Comparison of ENCODE assay signal across 13 cellular contexts in the genomic region with DNA sequence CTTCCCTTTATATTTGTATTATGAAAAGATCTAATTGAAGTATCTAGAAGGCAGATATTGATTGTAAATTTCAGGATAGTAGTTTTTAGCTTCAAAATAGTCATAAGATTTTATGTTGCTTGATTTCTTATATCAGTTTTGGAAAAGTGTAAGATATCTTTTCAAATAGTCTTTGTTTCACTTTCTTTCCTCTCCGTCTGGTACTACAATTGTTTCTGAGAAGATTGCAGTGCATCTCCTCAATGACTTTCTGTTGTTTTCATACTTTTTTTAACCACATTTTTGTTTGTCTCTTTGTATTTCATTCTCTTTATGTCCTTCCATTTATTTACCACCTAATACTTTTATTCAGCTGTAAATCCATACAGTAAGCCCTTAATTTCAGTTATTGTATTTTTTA.
DNase-seq lines count a peak whose midpoint lies in the region; ATAC-seq, FAIRE-seq and TF ChIP-seq lines count a peak whose summit lies in the region.
"Had no signal": no experiment of that assay in that cellular context is flagged by ENCODE, and none has a peak within 500 bp of the region (broad histone marks: within the 10 kb centered on the region; RNA-seq: fewer than 3 reads in every experiment).

No MANE protein-coding gene starts in this region.

- H3K27ac ChIP-seq in neuronal stem cell (replicated peaks; ENCODE audit: low read length), result no peak overlapping the region
- H3K27ac ChIP-seq: left lung had no signal

- WGBS in neuronal stem cell (ENCODE audit: extremely low coverage in 2 of 2, insufficient read length in 2 of 2, insufficient replicate concordance in 1 of 2), 2 donors, result no CpG with 5 or more reads among the region's 1 CpG

- H3K27me3 Mint-ChIP-seq in activated T-cell treated with anti-CD3 and anti-CD28 coated beads, Interleukin-2, amount 50 U/mL, for 72 hours (ENCODE audit: low read depth), result no peaks in the 10 kb centered on the region
- H3K27me3 Mint-ChIP-seq in activated CD4-positive, alpha-beta memory T cell treated with anti-CD3 and anti-CD28 coated beads for 36 hours, result no peaks in the 10 kb centered on the region

- H3K9me3 ChIP-seq in neuronal stem cell (replicated peaks in 1 of 2; ENCODE audit: control insufficient read depth in 2 of 2, insufficient read depth in 1 of 2, low read depth in 1 of 2, low read length in 2 of 2), result no peaks in the 10 kb centered on the region
- H3K9me3 ChIP-seq: left lung had no signal

- CTCF ChIA-PET in activated CD4-positive, alpha-beta memory T cell treated with anti-CD3 and anti-CD28 coated beads for 36 hours (lab: Charles Lee), result no interaction called here

- H3K27ac Mint-ChIP-seq in activated T-cell treated with anti-CD3 and anti-CD28 coated beads, Interleukin-2, amount 50 U/mL, for 72 hours, result peak overlapping the region; percentile 95
- no peak overlapping the region for H3K27ac Mint-ChIP-seq in activated CD4-positive, alpha-beta memory T cell treated with anti-CD3 and anti-CD28 coated beads for 36 hours

- no peak overlapping the region for H3K14ac ChIP-seq in neuronal stem cell (ENCODE audit: low read length)

- H3K4me1 Mint-ChIP-seq in activated T-cell treated with anti-CD3 and anti-CD28 coated beads, Interleukin-2, amount 50 U/mL, for 72 hours (ENCODE audit: low read depth), result peaks cover 10% of the 10 kb centered on the region
- peaks cover 12% of the 10 kb centered on the region for H3K4me1 Mint-ChIP-seq in activated CD4-positive, alpha-beta memory T cell treated with anti-CD3 and anti-CD28 coated beads for 36 hours (ENCODE audit: low read depth)

- H2BK12ac ChIP-seq in neuronal stem cell (ENCODE audit: low read length), result no peak overlapping the region

- no peaks in the 10 kb centered on the region for H3K79me1 ChIP-seq in neuronal stem cell (ENCODE audit: low read depth, low read length)

- FAIRE-seq in GM12891 (lab: Jason Lieb, UNC), result no peak

- POLR2A ChIA-PET in activated CD4-positive, alpha-beta memory T cell treated with anti-CD3 and anti-CD28 coated beads for 36 hours (lab: Charles Lee), result no interaction called here

- H3K9ac ChIP-seq in neuronal stem cell (ENCODE audit: low read depth, low read length, poor library complexity), result no peak overlapping the region

- no peak overlapping the region for H2BK5ac ChIP-seq in neuronal stem cell (ENCODE audit: low read length)

- no peak overlapping the region for H2BK120ac ChIP-seq in neuronal stem cell (ENCODE audit: low read depth, low read length)

- H4K8ac ChIP-seq in neuronal stem cell (ENCODE audit: low read depth, low read length), result no peak overlapping the region

- DNase-seq in activated T-cell treated with anti-CD3 and anti-CD28 coated beads, Interleukin-2, amount 50 U/mL, for 72 hours, result no peak
- no peak for DNase-seq in activated T-cell treated with anti-CD3 and anti-CD28 coated beads, Interleukin-2, amount 50 U/mL, for 48 hours
- DNase-seq in activated CD4-positive, alpha-beta memory T cell treated with anti-CD3 and anti-CD28 coated beads for 36 hours, result no peak
- no peak for DNase-seq in neuronal stem cell (ENCODE audit: low spot score)
- no peak for DNase-seq in dermis blood vessel endothelial cell
- DNase-seq in GM12891 (ENCODE audit: insufficient read length, low spot score), result no peak
- no peak for DNase-seq in GM10266 (ENCODE audit: extremely low spot score)
- DNase-seq: caudate nucleus, left lung, NCI-H345, SHP77 treated with DMSO at 0.1 percent for 48 hours, T1000 had no signal

- no peaks in the 10 kb centered on the region for H3K36me3 Mint-ChIP-seq in activated T-cell treated with anti-CD3 and anti-CD28 coated beads, Interleukin-2, amount 50 U/mL, for 72 hours (ENCODE audit: insufficient read depth in 2 of 2)
- H3K36me3 Mint-ChIP-seq in activated CD4-positive, alpha-beta memory T cell treated with anti-CD3 and anti-CD28 coated beads for 36 hours, result no peaks in the 10 kb centered on the region

- intact Hi-C loops in activated CD4-positive, alpha-beta memory T cell treated with anti-CD3 and anti-CD28 coated beads for 36 hours (cut with micrococcal nuclease), result no loop called here

- H4K91ac ChIP-seq in neuronal stem cell (ENCODE audit: low read depth, low read length, poor library complexity), result no peak overlapping the region

- no peak for TF ChIP-seq POLR2A in GM12891 (IDR thresholded peaks at IDR 0.05; ENCODE audit: low read depth, low read length)

- no peaks in the 10 kb centered on the region for H3K9me3 Mint-ChIP-seq in activated T-cell treated with anti-CD3 and anti-CD28 coated beads, Interleukin-2, amount 50 U/mL, for 72 hours
- no peaks in the 10 kb centered on the region for H3K9me3 Mint-ChIP-seq in activated CD4-positive, alpha-beta memory T cell treated with anti-CD3 and anti-CD28 coated beads for 36 hours

- peak overlapping the region; percentile 67 to 92 for H3K4me3 Mint-ChIP-seq in activated T-cell treated with anti-CD3 and anti-CD28 coated beads, Interleukin-2, amount 50 U/mL, for 72 hours
- peak overlapping the region; percentile 69 for H3K4me3 Mint-ChIP-seq in activated CD4-positive, alpha-beta memory T cell treated with anti-CD3 and anti-CD28 coated beads for 36 hours

- ATAC-seq in activated T-cell treated with anti-CD3 and anti-CD28 coated beads, Interleukin-2, amount 50 U/mL, for 72 hours (replicated peaks in 1 of 2), result no peak
- ATAC-seq in HG03159 (IDR thresholded peaks at IDR 0.05; ENCODE audit: unreplicated experiment), result peak; percentile 45
- ATAC-seq: left lung had no signal

- no peaks in the 10 kb centered on the region for H3K36me3 ChIP-seq in neuronal stem cell (replicated peaks in 1 of 2; ENCODE audit: control insufficient read depth in 2 of 2, insufficient read depth in 2 of 2, low read length in 2 of 2)
- H3K36me3 ChIP-seq: left lung had no signal

- H3K4me2 ChIP-seq in neuronal stem cell (ENCODE audit: insufficient read depth, low read length, poor library complexity, severe bottlenecking), result no peak overlapping the region

- no peak overlapping the region for H3K23ac ChIP-seq in neuronal stem cell (ENCODE audit: low read depth, low read length, poor library complexity)

- no peak overlapping the region for H2BK15ac ChIP-seq in neuronal stem cell (ENCODE audit: low read length)

- no peak overlapping the region for H3K4ac ChIP-seq in neuronal stem cell (ENCODE audit: low read length)

- no peak for TF ChIP-seq CTCF in GM10266 (IDR thresholded peaks at IDR 0.05; ENCODE audit: control insufficient read depth, insufficient read depth, low read depth, missing control alignments)

- no peaks in the 10 kb centered on the region for H3K4me1 ChIP-seq in neuronal stem cell (ENCODE audit: control insufficient read depth in 2 of 2, insufficient read depth in 1 of 2, low read depth in 1 of 2, low read length in 2 of 2)
- H3K4me1 ChIP-seq: left lung had no signal

- no peak overlapping the region for H3K4me3 ChIP-seq in neuronal stem cell (ENCODE audit: low read length in 2 of 2)
- H3K4me3 ChIP-seq: left lung had no signal

- H3K18ac ChIP-seq in neuronal stem cell (ENCODE audit: low read length), result no peak overlapping the region

- no peaks in the 10 kb centered on the region for H3K27me3 ChIP-seq in neuronal stem cell (ENCODE audit: control insufficient read depth in 3 of 3, insufficient read depth in 3 of 3, low read depth in 1 of 3, low read length in 3 of 3)
- H3K27me3 ChIP-seq: left lung had no signal

- H2AFZ ChIP-seq in neuronal stem cell (ENCODE audit: low read length), result peak overlapping the region; percentile 17

- H2AK5ac ChIP-seq in neuronal stem cell (ENCODE audit: low read depth, low read length), result no peak overlapping the region

TF ChIP-seq in GM12891, 5 proteins besides CTCF, POLR2A, EP300 and RAD21:
- TF ChIP-seq POU2F2 (IDR thresholded peaks at IDR 0.05; ENCODE audit: low read depth, low read length) (no peak), POLR2AphosphoS5 (IDR thresholded peaks at IDR 0.05; ENCODE audit: low read depth, low read length) (no peak), SPI1 (IDR thresholded peaks at IDR 0.05; ENCODE audit: low read depth, low read length) (no peak), PAX5 (IDR thresholded peaks at IDR 0.05; ENCODE audit: insufficient read depth, low read length, severe bottlenecking) (no peak), TAF1 (IDR thresholded peaks at IDR 0.05; ENCODE audit: low read depth, low read length) (no peak)
TF ChIP-seq in GM12891: peak in this region for 0.
